Comparison of ENCODE assay signal across 13 cellular contexts in the genomic region with DNA sequence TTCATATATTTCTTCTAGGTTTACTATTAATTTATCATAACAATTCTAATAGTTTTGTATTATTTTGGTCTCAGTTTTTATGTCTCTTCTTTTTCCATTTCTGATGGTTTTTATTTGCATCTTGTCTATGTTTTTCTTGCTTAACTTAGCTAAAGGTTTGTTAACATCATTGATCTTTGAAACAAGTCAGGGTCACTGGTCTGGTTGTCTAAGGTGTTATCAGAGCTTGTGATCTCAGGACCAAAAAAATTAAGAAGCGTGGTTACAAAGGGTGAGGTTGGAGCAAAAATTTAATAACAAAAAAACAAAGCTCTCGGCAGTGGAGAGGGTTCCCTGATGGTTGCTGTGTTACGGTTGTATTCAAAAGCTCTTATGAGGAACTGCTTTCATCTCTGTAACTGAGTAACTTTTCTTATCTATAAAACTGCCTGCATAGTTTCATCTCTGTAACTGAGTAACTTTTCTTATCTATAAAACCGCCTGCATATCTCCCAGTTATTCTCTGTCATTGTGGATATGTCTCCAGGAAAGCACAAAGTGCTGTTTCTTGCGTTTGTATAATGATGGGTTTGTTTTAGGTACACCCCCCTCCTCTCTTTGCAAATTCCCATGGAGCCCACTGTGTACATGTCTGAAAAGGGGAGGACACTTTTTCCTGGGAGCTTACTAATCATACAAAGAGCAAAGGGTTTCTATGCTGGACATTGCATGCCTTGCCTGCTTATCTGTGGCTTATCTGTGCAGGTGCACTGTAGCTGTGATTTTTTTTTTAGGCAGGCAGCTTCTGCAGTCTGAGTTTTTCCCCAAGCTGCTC.
DNase-seq lines count a peak whose midpoint lies in the region; ATAC-seq, FAIRE-seq and TF ChIP-seq lines count a peak whose summit lies in the region.
"Had no signal": no experiment of that assay in that cellular context is flagged by ENCODE, and none has a peak within 500 bp of the region (broad histone marks: within the 10 kb centered on the region; RNA-seq: fewer than 3 reads in every experiment).

No MANE protein-coding gene starts in this region.

- no peak for TF ChIP-seq POLR2A in right lobe of liver (IDR thresholded peaks at IDR 0.05)

- DNase-seq in right lobe of liver (peak in 1 of 3 donors; percentile 53), HTR-8/SVneo (ENCODE audit: insufficient read length, low spot score) (no peak), NCI-H446 (lab: John Stamatoyannopoulos, UW) (no peak), C1 segment of cervical spinal cord (lab: John Stamatoyannopoulos, UW) (no peak)
- no peak for DNase-seq in stimulated activated naive CD4-positive, alpha-beta T cell (lab: John Stamatoyannopoulos, UW)
- DNase-seq: activated effector memory CD4-positive, alpha-beta T cell treated with anti-CD3 and anti-CD28 coated beads, Interleukin-2, amount 50 U/mL, for 16 hours; CD4-positive, alpha-beta memory T cell; NCI-H1436 treated with DMSO at 0.1 percent for 48 hours; stimulated activated CD4-positive, alpha-beta T cell treated with anti-CD3 and anti-CD28 coated beads, Interleukin-12 subunit alpha, Interleukin-12 subunit beta, amount 100 ng/mL, for 4 hours had no signal

- H3K9me3 ChIP-seq in right lobe of liver = no peaks in the 10 kb centered on the region
- H3K9me3 ChIP-seq: thoracic aorta had no signal

- no peak for FAIRE-seq in HTR-8/SVneo (lab: Jason Lieb, UNC)

- H3K36me3 ChIP-seq in right lobe of liver = no peaks in the 10 kb centered on the region
- H3K36me3 ChIP-seq: thoracic aorta had no signal

- peak; percentile 90 for ATAC-seq in GM18517 (IDR thresholded peaks at IDR 0.05; ENCODE audit: unreplicated experiment)
- peak; percentile 63 for ATAC-seq in HG02571 (IDR thresholded peaks at IDR 0.05; ENCODE audit: unreplicated experiment)
- ATAC-seq in HG03521 (IDR thresholded peaks at IDR 0.05; ENCODE audit: unreplicated experiment) = peak; percentile 86
- peak; percentile 87 to 93 (median 92) for ATAC-seq in right lobe of liver

- no peaks in the 10 kb centered on the region for H3K27me3 ChIP-seq in right lobe of liver

- peak overlapping the region; percentile 45 to 81 (median 69) for H3K27ac ChIP-seq in right lobe of liver
- H3K27ac ChIP-seq: thoracic aorta had no signal

- TF ChIP-seq CTCF in right lobe of liver (IDR thresholded peaks at IDR 0.05) = no peak

- intact Hi-C loops in right lobe of liver (cut with DNase I) = no loop called here

- peak overlapping the region in 2 of 3 donors; percentile 5 to 9 for H3K4me3 ChIP-seq in right lobe of liver
- H3K4me3 ChIP-seq: thoracic aorta had no signal

- H3K4me1 ChIP-seq in right lobe of liver = peaks cover 0 to 12% (median 2%) of the 10 kb centered on the region in 4 donors

- WGBS in right lobe of liver (ENCODE audit: insufficient coverage, low coverage, low lambda C conversion rate, missing lambda C conversion rate) = 3% methylated on average over 5 of the region's 5 CpGs
